8 cellular contexts compared by ENCODE assay signal in the genomic region with DNA sequence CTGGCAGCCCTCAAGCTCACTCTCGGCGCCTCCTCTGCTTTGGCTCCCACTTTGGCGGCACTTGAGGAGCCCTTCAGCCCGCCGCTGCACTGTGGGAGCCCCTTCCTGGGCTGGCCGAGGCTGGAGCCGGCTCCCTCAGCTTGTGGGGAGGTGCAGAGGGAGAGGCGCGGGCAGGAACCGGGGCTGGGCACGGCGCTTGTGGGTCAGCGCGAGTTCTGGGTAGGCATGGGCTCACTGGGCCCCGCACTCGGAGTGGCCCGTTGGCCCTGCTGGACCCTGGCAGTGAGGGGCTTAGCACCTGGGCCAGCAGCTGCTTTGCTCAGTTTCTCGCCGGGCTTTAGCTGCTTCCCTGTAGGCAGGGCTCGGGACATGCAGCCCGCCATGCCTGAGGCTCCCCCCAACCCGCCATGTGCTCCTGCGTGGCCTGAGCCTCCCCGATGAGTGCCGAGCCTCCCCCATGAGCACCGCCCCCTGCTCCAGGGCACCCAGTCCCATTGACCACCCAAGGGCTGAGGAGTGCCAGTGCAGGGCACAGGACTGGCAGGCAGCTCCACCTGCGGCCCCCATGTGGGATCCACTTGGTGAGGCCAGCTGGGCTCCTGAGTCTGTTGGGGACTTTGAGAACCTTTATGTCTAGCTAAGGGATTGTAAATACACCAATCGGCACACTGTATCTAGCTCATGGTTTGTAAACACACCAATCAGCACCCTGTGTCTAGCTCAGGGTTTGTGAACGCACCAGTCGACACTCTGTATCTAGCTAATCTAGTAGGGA.
"Had no signal": no experiment of that assay in that cellular context is flagged by ENCODE, and none has a peak within 500 bp of the region (broad histone marks: within the 10 kb centered on the region; RNA-seq: fewer than 3 reads in every experiment).

No MANE protein-coding gene starts in this region.

- H3K4me1 Mint-ChIP-seq: GM23338, H9 had no signal

- H3K4me3 Mint-ChIP-seq: GM23338, H9, HFFc6 had no signal

- DNase-seq: GM23248, GOT3, H7, H9, HCEC 1CT, HFFc6 had no signal

- ATAC-seq: GM23338, HCT116 had no signal

- H3K27ac Mint-ChIP-seq: GM23338, H9, HFFc6 had no signal
